8 cellular contexts compared by ENCODE assay signal in the genomic region with DNA sequence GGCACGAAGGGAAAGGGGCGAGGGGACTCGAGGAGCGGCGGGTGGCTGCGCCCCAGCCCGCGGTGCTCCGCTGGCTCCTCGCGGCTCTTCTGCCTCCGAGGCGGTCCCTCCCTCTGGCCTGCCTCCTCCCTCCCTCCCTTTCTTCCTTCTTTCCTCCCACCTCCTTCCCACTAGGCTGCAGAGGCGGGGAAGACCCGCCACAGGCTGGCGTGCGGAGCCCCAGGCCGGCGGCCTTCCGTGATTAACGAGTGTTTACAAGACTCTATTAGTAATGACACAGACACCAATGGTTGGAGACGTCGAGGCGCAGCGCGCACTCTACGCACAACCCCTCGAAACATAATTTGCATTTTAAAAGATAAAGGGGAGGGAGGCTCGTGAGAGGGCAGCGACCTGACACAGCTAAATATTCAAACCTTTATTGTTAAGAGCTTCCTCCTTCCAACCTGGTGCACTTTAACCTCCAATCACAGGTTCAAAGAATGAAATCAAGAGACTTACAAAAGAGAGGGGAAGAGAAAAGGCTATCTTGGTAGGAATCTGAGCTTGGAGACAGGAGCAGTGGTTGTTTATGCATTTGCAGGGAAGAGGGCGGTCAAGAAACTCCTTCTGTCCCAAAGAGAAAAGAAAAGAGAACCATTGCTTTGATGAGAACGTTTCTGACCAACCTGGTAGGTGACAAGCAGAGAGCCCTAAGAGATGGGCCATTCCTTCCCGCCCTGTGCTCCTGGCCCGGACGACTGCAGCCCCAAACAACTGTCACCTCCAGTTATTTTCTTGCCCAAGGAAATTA. TPM values are rescaled to one million over a fixed set of nuclear protein-coding genes. Genes with fewer than 3 reads are reported as not detected.
DNase-seq lines count a peak whose midpoint lies in the region; ATAC-seq and TF ChIP-seq lines count a peak whose summit lies in the region.
"Had no signal": no experiment of that assay in that cellular context is flagged by ENCODE, and none has a peak within 500 bp of the region (broad histone marks: within the 10 kb centered on the region; RNA-seq: fewer than 3 reads in every experiment).

Gene CDX2, minus strand, starts transcription at position 243 of the 793 bp plus-strand sequence. CDS start 309 bp downstream, outside the sequence.

- H3K9me3 ChIP-seq in IMR-90 (ENCODE audit: control insufficient read depth, insufficient read depth, low read length) (peaks cover 3% of the 10 kb centered on the region; the same call in 1 of the 2 replicates), breast epithelium (no peaks in the 10 kb centered on the region), neural cell (ENCODE audit: low read length) (no peaks in the 10 kb centered on the region)

- dilution Hi-C loops in IMR-90 (cut with HindIII; ENCODE audit: low sequenced_read_pairs, unreplicated experiment) = no loop called here

- no peak within 1 kb of the TSS for H3K4me3 ChIP-seq in IMR-90 (ENCODE audit: insufficient read depth, low read depth, low read length)
- H3K4me3 ChIP-seq in breast epithelium = peak within 1 kb of the TSS in 2 of 3 donors; percentile 21 to 41
- H3K4me3 ChIP-seq in neural cell (ENCODE audit: low read length) = peak within 1 kb of the TSS; percentile 51

- BruUV-seq in IMR-90 (replicated peaks; lab: Mats Ljungman, UMichigan) = no TSS peak

- no peak for TF ChIP-seq EP300 in neural cell (conservative IDR thresholded peaks at IDR 0.05; ENCODE audit: poor library complexity, severe bottlenecking)

- no peak within 1 kb of the TSS for H3K9ac ChIP-seq in IMR-90 (ENCODE audit: low read depth, low read length)
- no peak within 1 kb of the TSS for H3K9ac ChIP-seq in neural cell (ENCODE audit: low read length)

- no peak within 1 kb of the TSS for H2BK5ac ChIP-seq in IMR-90 (ENCODE audit: low read depth, low read length, poor library complexity, severe bottlenecking)

- H3K36me3 Mint-ChIP-seq in chondrocyte (ENCODE audit: low read depth) = no peaks in the 10 kb centered on the region

- 3% methylated on average over 6 of the region's 35 CpGs; no CpG with 5 or more reads in 1 of the 2 experiments for WGBS in IMR-90 (ENCODE audit: extremely low coverage in 2 of 2, insufficient read length in 1 of 2), 2 experiments

- no peak within 1 kb of the TSS; the same call in 1 of the 2 replicates for H3K4me2 ChIP-seq in IMR-90 (ENCODE audit: low read depth, low read length)
- H3K4me2 ChIP-seq in neural cell (ENCODE audit: low read length) = no peak within 1 kb of the TSS

- H3K56ac ChIP-seq in IMR-90 (ENCODE audit: extremely low read depth, insufficient read depth, low read length) = no peak within 1 kb of the TSS

- H3K27me3 Mint-ChIP-seq in chondrocyte (ENCODE audit: low read depth) = peaks cover 83% of the 10 kb centered on the region

- TF ChIP-seq RAD21 in IMR-90 (IDR thresholded peaks at IDR 0.05; ENCODE audit: low read length) = no peak
- TF ChIP-seq RAD21 in neural cell (conservative IDR thresholded peaks at IDR 0.05) = no peak

- H3K4ac ChIP-seq in IMR-90 (ENCODE audit: low read depth, low read length) = no peak within 1 kb of the TSS

- DNase-seq in ELF-1 (ENCODE audit: low read depth, low spot score) (peak; percentile 92), IMR-90 (no peak), breast epithelium (ENCODE audit: low spot score in 2 of 2) (no peak), foreskin melanocyte (no peak), chondrocyte (ENCODE audit: low spot score) (no peak)
- DNase-seq: nucleus accumbens had no signal

- H3F3A ChIP-seq in neural cell (ENCODE audit: insufficient read depth, low read length, poor library complexity, severe bottlenecking) = no peaks in the 10 kb centered on the region

- no peak within 1 kb of the TSS for H3K4me3 Mint-ChIP-seq in chondrocyte (ENCODE audit: unreplicated experiment)

- no peak within 1 kb of the TSS for H2AK9ac ChIP-seq in IMR-90 (replicated peaks; ENCODE audit: low read depth, low read length, poor library complexity)

- no peaks in the 10 kb centered on the region for H3K9me3 Mint-ChIP-seq in chondrocyte (ENCODE audit: low read depth)

- H2BK120ac ChIP-seq in IMR-90 (ENCODE audit: low read depth, low read length) = no peak within 1 kb of the TSS

- H4K91ac ChIP-seq in IMR-90 (ENCODE audit: insufficient read depth, low read depth, low read length) = no peak within 1 kb of the TSS

- CTCF ChIA-PET in IMR-90 (lab: Yijun Ruan, JAX) = no interaction called here

- no peaks in the 10 kb centered on the region for H3K4me1 ChIP-seq in IMR-90 (ENCODE audit: control insufficient read depth, insufficient read depth, low read length)
- H3K4me1 ChIP-seq in breast epithelium = peaks cover 0 to 3% of the 10 kb centered on the region in 2 donors

- peaks cover 14% of the 10 kb centered on the region for H3K4me1 Mint-ChIP-seq in chondrocyte (ENCODE audit: low read depth)

- POLR2A ChIA-PET in IMR-90 (lab: Charles Lee; ENCODE audit: unreplicated experiment) = interaction anchor here (0.6 kb wide), 1 partner anchor 327 kb away, joined by 3 read pairs; no protein-coding TSS in a partner anchor

- H3K23ac ChIP-seq in IMR-90 (ENCODE audit: low read depth, low read length) = no peak within 1 kb of the TSS

- no peaks in the 10 kb centered on the region for H3K9me2 ChIP-seq in neural cell (ENCODE audit: insufficient read depth, low read length)

- H4K8ac ChIP-seq in IMR-90 (ENCODE audit: low read depth in 2 of 2, low read length in 2 of 2) = no peak within 1 kb of the TSS

- no peak within 1 kb of the TSS for H3K18ac ChIP-seq in IMR-90 (ENCODE audit: low read depth, low read length)

- H3K27ac Mint-ChIP-seq in chondrocyte (ENCODE audit: unreplicated experiment) = no peak within 1 kb of the TSS

- no peaks in the 10 kb centered on the region for H3K79me2 ChIP-seq in neural cell (replicated peaks; ENCODE audit: insufficient read depth, low read length)

- no peaks in the 10 kb centered on the region for H3K79me1 ChIP-seq in IMR-90 (ENCODE audit: low read depth in 1 of 2, low read length in 2 of 2)

- H2AK5ac ChIP-seq in IMR-90 (ENCODE audit: low read depth, low read length) = no peak within 1 kb of the TSS

- H4K20me1 ChIP-seq in IMR-90 (ENCODE audit: insufficient read depth, low read length) (peaks cover 4% of the 10 kb centered on the region), neural cell (ENCODE audit: insufficient read depth) (no peaks in the 10 kb centered on the region)

- TF ChIP-seq POLR2A in IMR-90 (IDR thresholded peaks at IDR 0.05; ENCODE audit: low read depth, low read length) = no peak
- no peak for TF ChIP-seq POLR2A in breast epithelium (IDR thresholded peaks at IDR 0.05)

- H2BK20ac ChIP-seq in IMR-90 (ENCODE audit: low read depth, low read length) = no peak within 1 kb of the TSS

- H3K27me3 ChIP-seq in IMR-90 (ENCODE audit: control insufficient read depth, insufficient read depth, low read length) (peaks cover 98% of the 10 kb centered on the region), breast epithelium (peaks cover 4 to 98% of the 10 kb centered on the region in 2 donors), neural cell (ENCODE audit: insufficient read depth, low read depth, low read length) (peaks cover 100% of the 10 kb centered on the region)

- TF ChIP-seq CTCF in IMR-90 (conservative IDR thresholded peaks at IDR 0.05; ENCODE audit: low read depth, low read length) (no peak), breast epithelium (IDR thresholded peaks at IDR 0.05) (no peak), neural cell (IDR thresholded peaks at IDR 0.05; ENCODE audit: poor library complexity, severe bottlenecking) (no peak), chondrocyte (IDR thresholded peaks at IDR 0.05) (no peak)

- H3K9me1 ChIP-seq in IMR-90 (ENCODE audit: insufficient read depth, low read length) = no peaks in the 10 kb centered on the region

- no peaks in the 10 kb centered on the region for H3K36me3 ChIP-seq in IMR-90 (ENCODE audit: control insufficient read depth, insufficient read depth, low read length)
- no peaks in the 10 kb centered on the region for H3K36me3 ChIP-seq in breast epithelium
- no peaks in the 10 kb centered on the region for H3K36me3 ChIP-seq in neural cell (ENCODE audit: insufficient read depth, low read length)

- no peak within 1 kb of the TSS for H4K5ac ChIP-seq in IMR-90 (ENCODE audit: low read depth, low read length)

- intact Hi-C loops in IMR-90 (cut with micrococcal nuclease) (no loop called here), breast epithelium (cut with DNase I; ENCODE audit: low total_unique reads) (no loop called here)

- H2BK15ac ChIP-seq in IMR-90 (ENCODE audit: low read depth, low read length) = no peak within 1 kb of the TSS

- H3K27ac ChIP-seq in IMR-90 (ENCODE audit: insufficient read depth, low read length) (no peak within 1 kb of the TSS), breast epithelium (no peak within 1 kb of the TSS), neural cell (ENCODE audit: low read length) (no peak within 1 kb of the TSS)

- ATAC-seq in IMR-90 (ENCODE audit: low read depth) (no peak), HG02981 (IDR thresholded peaks at IDR 0.05; ENCODE audit: unreplicated experiment) (no peak)

- in situ Hi-C loops in IMR-90 (cut with MboI; ENCODE audit: low sequenced_read_pairs) = no loop called here

- H2AFZ ChIP-seq in IMR-90 (replicated peaks; ENCODE audit: low read length, poor library complexity) (peak within 1 kb of the TSS; percentile 16), neural cell (ENCODE audit: low read depth, low read length) (no peak within 1 kb of the TSS)

- no peak within 1 kb of the TSS for H3K14ac ChIP-seq in IMR-90 (replicated peaks; ENCODE audit: low read depth, low read length)

TF ChIP-seq in IMR-90, 13 proteins besides CTCF, POLR2A, EP300 and RAD21 (continues in another document):
- TF ChIP-seq NFE2L2 (IDR thresholded peaks at IDR 0.05; ENCODE audit: low read depth, low read length) (no peak), RCOR1 (IDR thresholded peaks at IDR 0.05; ENCODE audit: insufficient replicate concordance, low read length) (no peak), MAZ (IDR thresholded peaks at IDR 0.05; ENCODE audit: borderline replicate concordance, low read depth, low read length) (no peak), MAFK (IDR thresholded peaks at IDR 0.05; ENCODE audit: low read depth, low read length) (no peak), MXI1 (IDR thresholded peaks at IDR 0.05; ENCODE audit: borderline replicate concordance, low read depth, low read length) (no peak)

RNA-seq across cellular contexts. Expression of gene CDX2, which starts in this region (rescaled TPM):
- total RNA-seq in IMR-90 (2012; rRNA removed) = not detected in 2 replicates
- not detected in 2 replicates for polyA plus RNA-seq in IMR-90 (2012; rRNA removed)
- not detected in 2 replicates for polyA plus RNA-seq in IMR-90 (2012; cell fraction: cytosol; rRNA removed)
- polyA plus RNA-seq in IMR-90 (2012; cell fraction: nucleus; rRNA removed; ENCODE audit: low replicate concordance) = not detected in 2 replicates
- under 1 TPM in 1 of 3 donors, not detected in 2; 0.33 TPM for total RNA-seq in breast epithelium
- not detected in 2 replicates for polyA plus RNA-seq in neural cell
- not detected in 2 replicates for polyA minus RNA-seq in neural cell
- total RNA-seq in chondrocyte = not detected in 3 replicates
